Comparison of ENCODE assay signal across 2 cellular contexts in genomic region chr10:73060738-73061635, GRCh38.
A peak's percentile ranks its signal among the peaks of the same experiment; 100 is the strongest.
TF ChIP-seq lines count a peak whose summit lies in the region.

No MANE protein-coding gene starts in this region.

TF ChIP-seq in A549, 52 proteins besides CTCF, POLR2A, EP300 and RAD21 (continued from another document):
- TF ChIP-seq MAZ (IDR thresholded peaks at IDR 0.05; ENCODE audit: borderline replicate concordance, low read depth, low read length): no peak

TF ChIP-seq in GM12878, 131 proteins besides CTCF, POLR2A, EP300 and RAD21:
- TF ChIP-seq, protein P1, sequence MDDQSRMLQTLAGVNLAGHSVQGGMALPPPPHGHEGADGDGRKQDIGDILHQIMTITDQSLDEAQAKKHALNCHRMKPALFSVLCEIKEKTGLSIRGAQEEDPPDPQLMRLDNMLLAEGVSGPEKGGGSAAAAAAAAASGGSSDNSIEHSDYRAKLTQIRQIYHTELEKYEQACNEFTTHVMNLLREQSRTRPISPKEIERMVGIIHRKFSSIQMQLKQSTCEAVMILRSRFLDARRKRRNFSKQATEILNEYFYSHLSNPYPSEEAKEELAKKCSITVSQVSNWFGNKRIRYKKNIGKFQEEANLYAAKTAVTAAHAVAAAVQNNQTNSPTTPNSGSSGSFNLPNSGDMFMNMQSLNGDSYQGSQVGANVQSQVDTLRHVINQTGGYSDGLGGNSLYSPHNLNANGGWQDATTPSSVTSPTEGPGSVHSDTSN (IDR thresholded peaks at IDR 0.05; ENCODE audit: insufficient replicate concordance, low read depth, low read length): no peak
- TF ChIP-seq MYB (IDR thresholded peaks at IDR 0.05; ENCODE audit: borderline replicate concordance, low read depth, low read length) (no peak), RUNX3 (IDR thresholded peaks at IDR 0.05; ENCODE audit: low read length) (peak; percentile 39; the same call in 1 of the 2 replicates), RFX5 (IDR thresholded peaks at IDR 0.05; ENCODE audit: low read depth, low read length) (no peak), ZNF217 (IDR thresholded peaks at IDR 0.05) (no peak), MEF2A (IDR thresholded peaks at IDR 0.05; ENCODE audit: insufficient read depth, low read depth, low read length) (no peak), SREBF1 (IDR thresholded peaks at IDR 0.05; ENCODE audit: low read length) (no peak), ASH2L (IDR thresholded peaks at IDR 0.05; ENCODE audit: borderline replicate concordance, low read depth) (no peak)
- TF ChIP-seq, protein P2, sequence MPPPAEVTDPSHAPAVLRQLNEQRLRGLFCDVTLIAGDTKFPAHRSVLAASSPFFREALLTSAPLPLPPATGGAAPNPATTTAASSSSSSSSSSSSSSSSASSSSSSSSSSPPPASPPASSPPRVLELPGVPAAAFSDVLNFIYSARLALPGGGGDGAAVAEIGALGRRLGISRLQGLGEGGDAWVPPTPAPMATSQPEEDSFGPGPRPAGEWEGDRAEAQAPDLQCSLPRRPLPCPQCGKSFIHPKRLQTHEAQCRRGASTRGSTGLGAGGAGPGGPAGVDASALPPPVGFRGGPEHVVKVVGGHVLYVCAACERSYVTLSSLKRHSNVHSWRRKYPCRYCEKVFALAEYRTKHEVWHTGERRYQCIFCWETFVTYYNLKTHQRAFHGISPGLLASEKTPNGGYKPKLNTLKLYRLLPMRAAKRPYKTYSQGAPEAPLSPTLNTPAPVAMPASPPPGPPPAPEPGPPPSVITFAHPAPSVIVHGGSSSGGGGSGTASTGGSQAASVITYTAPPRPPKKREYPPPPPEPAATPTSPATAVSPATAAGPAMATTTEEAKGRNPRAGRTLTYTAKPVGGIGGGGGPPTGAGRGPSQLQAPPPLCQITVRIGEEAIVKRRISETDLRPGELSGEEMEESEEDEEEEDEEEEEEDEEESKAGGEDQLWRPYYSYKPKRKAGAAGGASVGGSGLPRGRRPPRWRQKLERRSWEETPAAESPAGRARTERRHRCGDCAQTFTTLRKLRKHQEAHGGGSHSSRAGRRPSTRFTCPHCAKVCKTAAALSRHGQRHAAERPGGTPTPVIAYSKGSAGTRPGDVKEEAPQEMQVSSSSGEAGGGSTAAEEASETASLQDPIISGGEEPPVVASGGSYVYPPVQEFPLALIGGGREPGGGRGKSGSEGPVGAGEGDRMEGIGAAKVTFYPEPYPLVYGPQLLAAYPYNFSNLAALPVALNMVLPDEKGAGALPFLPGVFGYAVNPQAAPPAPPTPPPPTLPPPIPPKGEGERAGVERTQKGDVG (CRISPR knock-in tag; IDR thresholded peaks at IDR 0.05): no peak
TF ChIP-seq in GM12878: peak in this region for 1.
